16 cellular contexts compared by ENCODE assay signal in the genomic region with DNA sequence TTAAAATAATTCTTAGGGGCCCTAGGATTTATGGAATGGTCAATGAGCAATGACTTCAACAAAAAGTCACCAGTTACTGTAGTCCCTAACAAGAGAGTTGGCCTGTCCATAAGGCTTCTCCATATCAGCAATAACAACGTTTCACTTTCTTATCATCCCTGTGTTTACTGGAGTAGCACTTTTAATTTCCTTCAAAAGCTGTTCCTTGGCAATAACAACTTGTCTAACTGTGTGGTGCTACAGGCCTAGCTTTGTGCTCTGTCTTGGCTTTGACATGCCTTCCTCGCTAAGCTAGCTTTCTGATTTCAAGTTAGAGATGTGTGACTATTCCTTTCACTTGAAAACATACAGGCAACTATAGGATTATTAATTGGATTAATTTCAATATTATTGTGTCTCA.
DNase-seq lines count a peak whose midpoint lies in the region; ATAC-seq and TF ChIP-seq lines count a peak whose summit lies in the region.
"Had no signal": no experiment of that assay in that cellular context is flagged by ENCODE, and none has a peak within 500 bp of the region (broad histone marks: within the 10 kb centered on the region; RNA-seq: fewer than 3 reads in every experiment).

No MANE protein-coding gene starts in this region.

- H3K9me3 ChIP-seq in right cardiac atrium (ENCODE audit: control insufficient read depth, low read length) (no peaks in the 10 kb centered on the region), heart left ventricle (peaks cover 0 to 10% (median 0%) of the 10 kb centered on the region in 12 donors)
- H3K9me3 ChIP-seq: Caco-2 had no signal

- H3K27me3 ChIP-seq in right cardiac atrium (ENCODE audit: control insufficient read depth, insufficient read depth) (no peaks in the 10 kb centered on the region), heart left ventricle (no peaks in the 10 kb centered on the region)
- H3K27me3 ChIP-seq: BLaER1 had no signal

- peaks cover 40% of the 10 kb centered on the region for H3K4me1 Mint-ChIP-seq in activated naive CD4-positive, alpha-beta T cell treated with anti-CD3 and anti-CD28 coated beads, Interleukin-2, amount 10 ng/mL, durations not matched to agents 7 days and 5 days
- H3K4me1 Mint-ChIP-seq in activated T-helper 1 cell treated with anti-CD3 and anti-CD28 coated beads, Interleukin-12 subunit alpha, Interleukin-12 subunit beta, Interleukin-2, Interleukin-4 antibody, amounts not matched to agents 30 ng/mL and 10 ng/mL and 1 ng/mL, durations not matched to agents 14 hours and 24 hours and 36 hours (ENCODE audit: low read depth), result peaks cover 36% of the 10 kb centered on the region

- peaks cover 0 to 6% (median 4%) of the 10 kb centered on the region in 9 donors for H3K36me3 ChIP-seq in heart left ventricle

- H3K27ac ChIP-seq in right cardiac atrium (ENCODE audit: low read length), result no peak overlapping the region
- no peak overlapping the region for H3K27ac ChIP-seq in heart left ventricle
- H3K27ac ChIP-seq: 22Rv1, BLaER1 had no signal

- TF ChIP-seq CTCF in heart left ventricle (IDR thresholded peaks at IDR 0.05), result no peak

- peak overlapping the region; percentile 19 for H3K27ac Mint-ChIP-seq in activated naive CD4-positive, alpha-beta T cell treated with anti-CD3 and anti-CD28 coated beads, Interleukin-2, amount 10 ng/mL, durations not matched to agents 7 days and 5 days
- no peak overlapping the region for H3K27ac Mint-ChIP-seq in activated T-helper 1 cell treated with anti-CD3 and anti-CD28 coated beads, Interleukin-12 subunit alpha, Interleukin-12 subunit beta, Interleukin-2, Interleukin-4 antibody, amounts not matched to agents 30 ng/mL and 10 ng/mL and 1 ng/mL, durations not matched to agents 14 hours and 24 hours and 36 hours
- H3K27ac Mint-ChIP-seq: GM23338, H9 had no signal

- intact Hi-C loops in right cardiac atrium (cut with DNase I), result no loop called here
- intact Hi-C loops in heart left ventricle (cut with DNase I), result loop anchor here in 1 of 10 donors (10.0 kb wide), 1 partner anchor 110 kb away; no protein-coding TSS in a partner anchor
- intact Hi-C loops in activated T-helper 1 cell treated with anti-CD3 and anti-CD28 coated beads, Interleukin-12 subunit alpha, Interleukin-12 subunit beta, Interleukin-2, Interleukin-4 antibody, amounts not matched to agents 30 ng/mL and 10 ng/mL and 1 ng/mL, durations not matched to agents 14 hours and 24 hours and 36 hours (cut with micrococcal nuclease), result loop anchor here (5.0 kb wide), 1 partner anchor 138 kb away; the partner anchor contains the start of gene REEP3

- DNase-seq in activated naive CD4-positive, alpha-beta T cell treated with anti-CD3 and anti-CD28 coated beads, Interleukin-2, amount 10 ng/mL, durations not matched to agents 7 days and 5 days, result no peak
- no peak for DNase-seq in activated naive CD4-positive, alpha-beta T cell (lab: John Stamatoyannopoulos, UW)
- DNase-seq in right cardiac atrium, result no peak
- DNase-seq in heart left ventricle, result no peak
- DNase-seq in erythroblast (lab: John Stamatoyannopoulos, UW), result peak; percentile 33 to 48
- no peak for DNase-seq in activated T-helper 1 cell treated with anti-CD3 and anti-CD28 coated beads, Interleukin-12 subunit alpha, Interleukin-12 subunit beta, Interleukin-2, Interleukin-4 antibody, amounts not matched to agents 30 ng/mL and 10 ng/mL and 1 ng/mL, durations not matched to agents 14 hours and 24 hours and 36 hours (ENCODE audit: low spot score)
- no peak for DNase-seq in NAMALWA (ENCODE audit: low spot score)
- DNase-seq: AML-193; Caco-2; CD8-positive, alpha-beta memory T cell; DND-41; GDM1; H9 had no signal

- H3K4me3 ChIP-seq in right cardiac atrium (ENCODE audit: low read length), result no peak overlapping the region
- H3K4me3 ChIP-seq in heart left ventricle, result no peak overlapping the region
- H3K4me3 ChIP-seq: BLaER1, GM23338 had no signal

- 36% methylated on average over 2 of the region's 2 CpGs for WGBS in right cardiac atrium
- WGBS in heart left ventricle, 4 donors, result 34 to 53% (median 49%) methylated on average over 2 of the region's 2 CpGs

- H3K36me3 Mint-ChIP-seq in activated naive CD4-positive, alpha-beta T cell treated with anti-CD3 and anti-CD28 coated beads, Interleukin-2, amount 10 ng/mL, durations not matched to agents 7 days and 5 days, result peaks cover 14% of the 10 kb centered on the region
- peaks cover 5% of the 10 kb centered on the region for H3K36me3 Mint-ChIP-seq in activated T-helper 1 cell treated with anti-CD3 and anti-CD28 coated beads, Interleukin-12 subunit alpha, Interleukin-12 subunit beta, Interleukin-2, Interleukin-4 antibody, amounts not matched to agents 30 ng/mL and 10 ng/mL and 1 ng/mL, durations not matched to agents 14 hours and 24 hours and 36 hours (ENCODE audit: low read depth)

- TF ChIP-seq POLR2A in heart left ventricle (IDR thresholded peaks at IDR 0.05) (no peak), erythroblast (IDR thresholded peaks at IDR 0.05; ENCODE audit: low read length) (no peak)

- CTCF ChIA-PET in activated naive CD4-positive, alpha-beta T cell treated with anti-CD3 and anti-CD28 coated beads, Interleukin-2, amount 10 ng/mL, durations not matched to agents 7 days and 5 days (lab: Charles Lee), result no interaction called here

- peak; percentile 32 to 76 for ATAC-seq in right cardiac atrium
- no peak for ATAC-seq in heart left ventricle
- ATAC-seq: GM23338 had no signal

- H3K4me3 Mint-ChIP-seq in activated naive CD4-positive, alpha-beta T cell treated with anti-CD3 and anti-CD28 coated beads, Interleukin-2, amount 10 ng/mL, durations not matched to agents 7 days and 5 days, result no peak overlapping the region
- no peak overlapping the region for H3K4me3 Mint-ChIP-seq in activated T-helper 1 cell treated with anti-CD3 and anti-CD28 coated beads, Interleukin-12 subunit alpha, Interleukin-12 subunit beta, Interleukin-2, Interleukin-4 antibody, amounts not matched to agents 30 ng/mL and 10 ng/mL and 1 ng/mL, durations not matched to agents 14 hours and 24 hours and 36 hours
- H3K4me3 Mint-ChIP-seq: CD8-positive, alpha-beta memory T cell; GM23338; H9 had no signal

- H3K4me1 ChIP-seq in right cardiac atrium (ENCODE audit: control insufficient read depth, insufficient read depth, low read length), result peaks cover 2% of the 10 kb centered on the region
- peaks cover 0 to 26% (median 5%) of the 10 kb centered on the region in 12 donors for H3K4me1 ChIP-seq in heart left ventricle

- no peaks in the 10 kb centered on the region for H3K27me3 Mint-ChIP-seq in activated naive CD4-positive, alpha-beta T cell treated with anti-CD3 and anti-CD28 coated beads, Interleukin-2, amount 10 ng/mL, durations not matched to agents 7 days and 5 days
- H3K27me3 Mint-ChIP-seq in activated T-helper 1 cell treated with anti-CD3 and anti-CD28 coated beads, Interleukin-12 subunit alpha, Interleukin-12 subunit beta, Interleukin-2, Interleukin-4 antibody, amounts not matched to agents 30 ng/mL and 10 ng/mL and 1 ng/mL, durations not matched to agents 14 hours and 24 hours and 36 hours (ENCODE audit: insufficient read depth), result no peaks in the 10 kb centered on the region
- H3K27me3 Mint-ChIP-seq: CD8-positive, alpha-beta memory T cell had no signal

- no peaks in the 10 kb centered on the region for H3K9me3 Mint-ChIP-seq in activated naive CD4-positive, alpha-beta T cell treated with anti-CD3 and anti-CD28 coated beads, Interleukin-2, amount 10 ng/mL, durations not matched to agents 7 days and 5 days
- peaks cover 2% of the 10 kb centered on the region for H3K9me3 Mint-ChIP-seq in activated T-helper 1 cell treated with anti-CD3 and anti-CD28 coated beads, Interleukin-12 subunit alpha, Interleukin-12 subunit beta, Interleukin-2, Interleukin-4 antibody, amounts not matched to agents 30 ng/mL and 10 ng/mL and 1 ng/mL, durations not matched to agents 14 hours and 24 hours and 36 hours
- H3K9me3 Mint-ChIP-seq: CD8-positive, alpha-beta memory T cell; GM23338; H9 had no signal

Comparison
In these comparisons a context has a peak if more than half of its experiments do, and no peak if none do; other contexts are left out.
1. ATAC-seq: peak in right cardiac atrium (2 of 2); none in heart left ventricle (0 of 4).
2. DNase-seq: peak in erythroblast (2 of 2); none in activated naive CD4-positive, alpha-beta T cell treated with anti-CD3 and anti-CD28 coated beads, Interleukin-2, amount 10 ng/mL, durations not matched to agents 7 days and 5 days (single experiment), activated naive CD4-positive, alpha-beta T cell (0 of 4), right cardiac atrium (0 of 3), heart left ventricle (0 of 5), activated T-helper 1 cell treated with anti-CD3 and anti-CD28 coated beads, Interleukin-12 subunit alpha, Interleukin-12 subunit beta, Interleukin-2, Interleukin-4 antibody, amounts not matched to agents 30 ng/mL and 10 ng/mL and 1 ng/mL, durations not matched to agents 14 hours and 24 hours and 36 hours (single experiment) and NAMALWA (single experiment).